ENCODE assay signal across 8 cellular contexts in genomic region chr1:201650608-201650933, GRCh38.
DNase-seq lines count a peak whose midpoint lies in the region; ATAC-seq and TF ChIP-seq lines count a peak whose summit lies in the region.

No MANE protein-coding gene starts in this region.

- H3K4me3 ChIP-seq in H7 (ENCODE audit: insufficient read depth, low read depth, low read length) = peak overlapping the region; percentile 72
- H3K4me3 ChIP-seq in iPS-20b (ENCODE audit: low read length) = peak overlapping the region; percentile 82
- H3K4me3 ChIP-seq in smooth muscle cell = peak overlapping the region; percentile 59

- H3K27ac ChIP-seq in iPS-20b (ENCODE audit: low read length) = no peak overlapping the region
- H3K27ac ChIP-seq in smooth muscle cell (ENCODE audit: low read depth) = peak overlapping the region; percentile 25

- DNase-seq in H7 = no peak
- no peak for DNase-seq in smooth muscle cell (lab: John Stamatoyannopoulos, UW; ENCODE audit: unreplicated experiment)
- DNase-seq in activated naive CD4-positive, alpha-beta T cell treated with Interleukin-2 at 50 U/mL for 16 hours = no peak
- no peak for DNase-seq in activated naive CD8-positive, alpha-beta T cell treated with anti-CD3 and anti-CD28 coated beads for 36 hours
- DNase-seq in kidney tubule cell (ENCODE audit: low spot score) = no peak

- no peak for ATAC-seq in HG02610 (IDR thresholded peaks at IDR 0.05; ENCODE audit: unreplicated experiment)

- H3K9ac ChIP-seq in iPS-20b (ENCODE audit: low read depth, low read length) = peak overlapping the region; percentile 69; the same call in 1 of the 2 replicates
- H3K9ac ChIP-seq in smooth muscle cell (ENCODE audit: low read depth) = peak overlapping the region; percentile 9

- no peak overlapping the region for H2AFZ ChIP-seq in smooth muscle cell (ENCODE audit: low read depth)

- H3K9me3 Mint-ChIP-seq in brain = no peaks in the 10 kb centered on the region
- no peaks in the 10 kb centered on the region for H3K9me3 Mint-ChIP-seq in activated naive CD8-positive, alpha-beta T cell treated with anti-CD3 and anti-CD28 coated beads for 36 hours

- no peaks in the 10 kb centered on the region for H3K9me3 ChIP-seq in iPS-20b (ENCODE audit: insufficient read depth, low read depth, low read length)
- H3K9me3 ChIP-seq in smooth muscle cell (replicated peaks; ENCODE audit: low read depth) = no peaks in the 10 kb centered on the region

- peaks cover 73% of the 10 kb centered on the region for H3K79me2 ChIP-seq in smooth muscle cell (ENCODE audit: low read depth)

- H3K4me1 ChIP-seq in iPS-20b (ENCODE audit: insufficient read depth, low read length) (peaks cover 25% of the 10 kb centered on the region; the same call in 1 of the 2 replicates), smooth muscle cell (ENCODE audit: low read depth) (peaks cover 31% of the 10 kb centered on the region)

- peaks cover 92% of the 10 kb centered on the region for H4K20me1 ChIP-seq in smooth muscle cell (ENCODE audit: low read depth)

- peaks cover 16% of the 10 kb centered on the region for H3F3A ChIP-seq in smooth muscle cell (ENCODE audit: low read depth)

- peaks cover 74% of the 10 kb centered on the region for H3K4me1 Mint-ChIP-seq in brain
- H3K4me1 Mint-ChIP-seq in activated naive CD8-positive, alpha-beta T cell treated with anti-CD3 and anti-CD28 coated beads for 36 hours = peaks cover 4% of the 10 kb centered on the region

- H3K27ac Mint-ChIP-seq in brain = peak overlapping the region; percentile 96 to 100 (median 99)
- H3K27ac Mint-ChIP-seq in activated naive CD8-positive, alpha-beta T cell treated with anti-CD3 and anti-CD28 coated beads for 36 hours = no peak overlapping the region

- H3K27me3 ChIP-seq in H7 (ENCODE audit: control insufficient read depth, insufficient read depth, low read length) (peaks cover 20% of the 10 kb centered on the region), iPS-20b (ENCODE audit: insufficient read depth, low read length) (peaks cover 51% of the 10 kb centered on the region), smooth muscle cell (ENCODE audit: low read depth) (no peaks in the 10 kb centered on the region)

- peaks cover 29% of the 10 kb centered on the region for H3K27me3 Mint-ChIP-seq in brain
- H3K27me3 Mint-ChIP-seq in activated naive CD8-positive, alpha-beta T cell treated with anti-CD3 and anti-CD28 coated beads for 36 hours = peaks cover 38% of the 10 kb centered on the region

- no peak for TF ChIP-seq CTCF in brain (conservative IDR thresholded peaks at IDR 0.05)
- no peak for TF ChIP-seq CTCF in smooth muscle cell (IDR thresholded peaks at IDR 0.05; ENCODE audit: borderline replicate concordance, insufficient read depth, poor library complexity, severe bottlenecking)

- H3K36me3 Mint-ChIP-seq in brain = peaks cover 7% of the 10 kb centered on the region
- H3K36me3 Mint-ChIP-seq in activated naive CD8-positive, alpha-beta T cell treated with anti-CD3 and anti-CD28 coated beads for 36 hours = no peaks in the 10 kb centered on the region

- WGBS in smooth muscle cell (ENCODE audit: low lambda C conversion rate) = 11% methylated on average over 13 of the region's 13 CpGs

- H3K4me2 ChIP-seq in smooth muscle cell = peak overlapping the region; percentile 90

- H3K36me3 ChIP-seq in H7 (replicated peaks; ENCODE audit: control insufficient read depth, insufficient read depth, low read length) = no peaks in the 10 kb centered on the region
- H3K36me3 ChIP-seq in iPS-20b (ENCODE audit: insufficient read depth, low read depth, low read length) = no peaks in the 10 kb centered on the region
- no peaks in the 10 kb centered on the region for H3K36me3 ChIP-seq in smooth muscle cell (ENCODE audit: low read depth)

- peak overlapping the region; percentile 93 to 96 (median 95) for H3K4me3 Mint-ChIP-seq in brain
- no peak overlapping the region for H3K4me3 Mint-ChIP-seq in activated naive CD8-positive, alpha-beta T cell treated with anti-CD3 and anti-CD28 coated beads for 36 hours
